Comparison of ENCODE assay signal across 2 cellular contexts in the genomic region with DNA sequence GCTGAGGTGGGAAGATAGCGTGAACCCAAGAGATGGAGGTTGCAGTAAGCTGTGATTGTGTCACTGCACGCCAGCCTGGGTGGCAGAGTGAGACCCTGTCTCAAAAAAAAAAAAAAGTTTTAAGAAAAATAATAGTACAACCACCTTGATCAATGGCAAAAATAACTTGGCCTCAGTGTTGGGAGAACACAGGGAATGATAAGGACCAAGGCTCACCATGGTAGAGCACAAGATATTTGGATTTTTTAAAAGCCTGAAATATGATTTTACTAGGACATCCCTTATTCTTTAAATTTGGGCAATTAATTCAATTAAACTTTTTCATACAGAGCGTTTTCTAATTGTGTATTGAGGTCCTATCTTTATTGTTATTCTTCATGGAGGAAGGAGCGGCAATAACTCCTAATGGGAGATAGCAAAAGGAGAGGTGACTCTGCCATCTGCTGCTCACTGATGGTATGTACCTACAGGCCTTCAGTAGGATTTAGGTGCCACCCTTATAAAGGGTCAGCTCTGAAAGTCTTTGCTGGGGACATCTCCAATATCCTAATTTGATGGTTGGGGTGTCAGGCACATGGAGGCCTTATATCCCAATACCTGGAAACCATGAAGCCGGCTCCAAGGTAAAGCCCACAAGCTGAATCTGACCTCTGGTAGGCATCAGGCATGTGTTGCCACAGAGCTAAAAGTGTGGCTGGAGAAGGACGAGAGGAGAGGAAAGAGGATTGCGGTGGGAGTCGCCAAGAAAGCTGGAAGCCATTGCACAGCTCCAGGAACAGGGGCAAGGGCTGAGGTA.
A peak's percentile ranks its signal among the peaks of the same experiment; 100 is the strongest.
TF ChIP-seq lines count a peak whose summit lies in the region.

No MANE protein-coding gene starts in this region.

TF ChIP-seq in IMR-90, 13 proteins besides CTCF, POLR2A, EP300 and RAD21:
- no peak for TF ChIP-seq MAZ (IDR thresholded peaks at IDR 0.05; ENCODE audit: borderline replicate concordance, low read depth, low read length)
- no peak for TF ChIP-seq CEBPB (IDR thresholded peaks at IDR 0.05; ENCODE audit: low read depth, low read length)
- peak; percentile 82 for TF ChIP-seq SMC3 (IDR thresholded peaks at IDR 0.05; ENCODE audit: low read depth, low read length)
- TF ChIP-seq MXI1 (IDR thresholded peaks at IDR 0.05; ENCODE audit: borderline replicate concordance, low read depth, low read length) = no peak
- TF ChIP-seq RCOR1 (IDR thresholded peaks at IDR 0.05; ENCODE audit: insufficient replicate concordance, low read length) = no peak

TF ChIP-seq in HepG2, 621 proteins besides CTCF, POLR2A, EP300 and RAD21:
- TF ChIP-seq TEAD3 (CRISPR knock-in tag; optimal IDR thresholded peaks at IDR 0.05; ENCODE audit: borderline replicate concordance) (peak; percentile 73), ELF3 (CRISPR knock-in tag; IDR thresholded peaks at IDR 0.05) (peak; percentile 46; the same call in 1 of the 2 replicates), STAG1 (CRISPR knock-in tag; IDR thresholded peaks at IDR 0.05) (peak; percentile 92), ZNF205 (CRISPR knock-in tag; IDR thresholded peaks at IDR 0.05) (peak; percentile 94), ZKSCAN1 (IDR thresholded peaks at IDR 0.05; ENCODE audit: low read length) (0 out of 2 replicates have a peak, but pooled peaks have one; percentile 33), SMC3 (IDR thresholded peaks at IDR 0.05; ENCODE audit: low read length) (peak; percentile 91)
- TF ChIP-seq, protein P1, sequence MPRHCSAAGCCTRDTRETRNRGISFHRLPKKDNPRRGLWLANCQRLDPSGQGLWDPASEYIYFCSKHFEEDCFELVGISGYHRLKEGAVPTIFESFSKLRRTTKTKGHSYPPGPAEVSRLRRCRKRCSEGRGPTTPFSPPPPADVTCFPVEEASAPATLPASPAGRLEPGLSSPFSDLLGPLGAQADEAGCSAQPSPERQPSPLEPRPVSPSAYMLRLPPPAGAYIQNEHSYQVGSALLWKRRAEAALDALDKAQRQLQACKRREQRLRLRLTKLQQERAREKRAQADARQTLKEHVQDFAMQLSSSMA (CRISPR knock-in tag; IDR thresholded peaks at IDR 0.05) = no peak
- TF ChIP-seq, protein P2, sequence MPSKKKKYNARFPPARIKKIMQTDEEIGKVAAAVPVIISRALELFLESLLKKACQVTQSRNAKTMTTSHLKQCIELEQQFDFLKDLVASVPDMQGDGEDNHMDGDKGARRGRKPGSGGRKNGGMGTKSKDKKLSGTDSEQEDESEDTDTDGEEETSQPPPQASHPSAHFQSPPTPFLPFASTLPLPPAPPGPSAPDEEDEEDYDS (CRISPR knock-in tag; IDR thresholded peaks at IDR 0.05) = no peak
